ENCODE assay signal across 8 cellular contexts in the genomic region with DNA sequence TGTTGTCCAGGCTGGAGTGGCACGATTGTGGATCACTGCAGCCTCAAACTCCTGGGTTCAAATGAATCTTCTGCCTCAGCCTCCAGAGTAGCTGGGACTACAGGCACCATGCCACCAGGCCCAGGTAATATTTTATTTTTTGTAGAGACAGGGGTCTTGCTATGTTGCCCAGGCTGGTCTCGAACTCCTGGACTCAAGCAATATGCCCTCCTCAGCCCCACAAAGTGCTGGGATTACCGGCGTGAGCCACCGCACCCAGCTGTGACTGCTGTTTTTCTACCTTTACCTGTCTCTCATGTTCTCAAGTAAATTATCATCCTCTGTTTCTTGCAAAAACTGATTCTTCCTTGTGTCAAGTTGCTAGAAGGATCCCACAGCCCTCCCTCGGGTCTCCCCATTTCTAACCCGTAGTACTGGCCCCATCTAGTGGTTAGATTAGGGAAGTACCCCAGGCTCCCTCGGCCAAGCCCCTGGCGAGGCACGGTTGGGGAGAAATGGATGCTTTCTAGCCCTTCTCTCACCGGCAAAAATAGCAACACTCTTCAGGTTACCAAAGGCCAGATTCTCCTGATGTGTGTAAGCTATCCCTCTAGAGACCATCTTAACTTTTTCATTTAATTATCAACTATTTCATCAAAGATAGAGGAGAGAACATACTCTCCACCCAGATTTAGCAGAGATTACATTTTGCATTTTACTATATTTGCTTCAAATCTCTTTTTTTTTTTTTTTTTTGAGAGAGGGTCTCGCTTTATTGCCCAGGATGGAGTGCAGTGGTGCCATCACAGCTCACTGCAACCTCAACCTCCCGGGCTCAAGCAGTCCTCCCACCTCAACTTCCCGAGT. TPM values are rescaled to one million over a fixed set of nuclear protein-coding genes. Genes with fewer than 3 reads are reported as not detected.
DNase-seq lines count a peak whose midpoint lies in the region; ATAC-seq and TF ChIP-seq lines count a peak whose summit lies in the region.

No MANE protein-coding gene starts in this region.

- H3K9me2 ChIP-seq in Loucy (replicated peaks; ENCODE audit: low read depth, low read length) = no peaks in the 10 kb centered on the region
- no peaks in the 10 kb centered on the region for H3K9me2 ChIP-seq in SK-N-SH

- H3K27me3 ChIP-seq in Loucy (ENCODE audit: insufficient read depth, low read length, poor library complexity, severe bottlenecking) (no peaks in the 10 kb centered on the region), SK-N-SH (ENCODE audit: insufficient read depth) (no peaks in the 10 kb centered on the region; the same call in 1 of the 2 replicates), upper lobe of left lung (no peaks in the 10 kb centered on the region)

- CTCF ChIA-PET in SK-N-SH (lab: Yijun Ruan, JAX) = interaction anchor here (0.6 to 19.6 kb wide), 31 partner anchors 8 to 645 kb away, joined by 3 to 356 read pairs (median 5); partner anchors contain the start of genes ASB6, C9orf50 and TOR1B

- no peaks in the 10 kb centered on the region for H3K36me3 ChIP-seq in Loucy (ENCODE audit: insufficient read depth, low read length)
- no peaks in the 10 kb centered on the region for H3K36me3 ChIP-seq in SK-N-SH (replicated peaks in 1 of 2; ENCODE audit: control insufficient read depth in 1 of 2, insufficient read depth in 2 of 2, low read length in 1 of 2)
- H3K36me3 ChIP-seq in upper lobe of left lung = no peaks in the 10 kb centered on the region

- no peak overlapping the region for H3K9ac ChIP-seq in Loucy (ENCODE audit: low read depth, low read length, poor library complexity, severe bottlenecking)
- no peak overlapping the region for H3K9ac ChIP-seq in SK-N-SH

- H3K27ac Mint-ChIP-seq in glutamatergic neuron (ENCODE audit: unreplicated experiment) = peak overlapping the region; percentile 13

- TF ChIP-seq EP300 in SK-N-SH (IDR thresholded peaks at IDR 0.05; ENCODE audit: borderline replicate concordance in 1 of 2, low read depth in 1 of 2, low read length in 1 of 2) = no peak
- no peak for TF ChIP-seq EP300 in upper lobe of left lung (IDR thresholded peaks at IDR 0.05)

- H3K4me3 Mint-ChIP-seq in glutamatergic neuron (ENCODE audit: unreplicated experiment) = no peak overlapping the region

- TF ChIP-seq RAD21 in SK-N-SH (IDR thresholded peaks at IDR 0.05; ENCODE audit: low read length) = peak; percentile 99

- TF ChIP-seq POLR2A in upper lobe of left lung (IDR thresholded peaks at IDR 0.05) = no peak

- H3K4me2 ChIP-seq in Loucy (ENCODE audit: low read depth, low read length, poor library complexity, severe bottlenecking) = no peak overlapping the region
- H3K4me2 ChIP-seq in SK-N-SH = no peak overlapping the region

- TF ChIP-seq CTCF in Loucy (conservative IDR thresholded peaks at IDR 0.05; ENCODE audit: low read length) = peak; percentile 68
- TF ChIP-seq CTCF in SK-N-SH (IDR thresholded peaks at IDR 0.05) = peak; percentile 93
- TF ChIP-seq CTCF in glutamatergic neuron (IDR thresholded peaks at IDR 0.05; ENCODE audit: partially characterized antibody, unreplicated experiment) = peak; percentile 92
- TF ChIP-seq CTCF in upper lobe of left lung (IDR thresholded peaks at IDR 0.05) = peak; percentile 87 to 94 (median 90)

- H3K27me3 Mint-ChIP-seq in glutamatergic neuron (ENCODE audit: unreplicated experiment) = no peaks in the 10 kb centered on the region

- peaks cover 2% of the 10 kb centered on the region for H3K9me3 Mint-ChIP-seq in glutamatergic neuron (ENCODE audit: unreplicated experiment)

- H4K20me1 ChIP-seq in Loucy (ENCODE audit: insufficient read depth, low read length, poor library complexity, severe bottlenecking) (no peaks in the 10 kb centered on the region), SK-N-SH (ENCODE audit: insufficient read depth) (no peaks in the 10 kb centered on the region)

- ATAC-seq in upper lobe of left lung (ENCODE audit: low FRiP score in 2 of 2) = peak; percentile 92 to 95
- ATAC-seq in GM18873 (IDR thresholded peaks at IDR 0.05; ENCODE audit: low FRiP score, unreplicated experiment) = no peak

- 30% methylated on average over 14 of the region's 14 CpGs for WGBS in SK-N-SH (ENCODE audit: low lambda C conversion rate)
- WGBS in upper lobe of left lung, 2 donors = 36 to 38% methylated on average over 14 of the region's 14 CpGs

- H3F3A ChIP-seq in Loucy (ENCODE audit: low read depth) (no peaks in the 10 kb centered on the region), SK-N-SH (replicated peaks; ENCODE audit: insufficient read depth) (no peaks in the 10 kb centered on the region)

- H3K79me2 ChIP-seq in Loucy (ENCODE audit: insufficient read depth, low read length) = no peaks in the 10 kb centered on the region
- no peaks in the 10 kb centered on the region for H3K79me2 ChIP-seq in SK-N-SH (ENCODE audit: insufficient read depth)

- no peaks in the 10 kb centered on the region for H3K4me1 Mint-ChIP-seq in glutamatergic neuron (ENCODE audit: low read depth, unreplicated experiment)

- POLR2A ChIA-PET in SK-N-SH (lab: Yijun Ruan, JAX) = interaction anchor here (0.6 kb wide), 2 partner anchors 145 to 179 kb away, joined by 4 read pairs; no protein-coding TSS in a partner anchor

- intact Hi-C loops in posterior cingulate gyrus (cut with DNase I) = loop anchor here (1.0 to 5.0 kb wide), 3 partner anchors 46 to 646 kb away; partner anchors contain the start of gene ASB6

- DNase-seq in ELF-1 (ENCODE audit: low read depth, low spot score) (peak; percentile 84), SK-N-SH (peak; percentile 91), glutamatergic neuron (peak; percentile 76), posterior cingulate gyrus (peak; percentile 33 to 93 (median 70)), upper lobe of left lung (peak in 1 of 2 donors; percentile 71)
- DNase-seq in activated naive CD4-positive, alpha-beta T cell treated with Interleukin-2 at 50 U/mL for 16 hours = peak; percentile 76

- H3K4me1 ChIP-seq in Loucy (ENCODE audit: insufficient read depth, low read length, poor library complexity, severe bottlenecking) (no peaks in the 10 kb centered on the region), SK-N-SH (ENCODE audit: control insufficient read depth in 1 of 2, insufficient read depth in 2 of 2, low read depth in 1 of 2, low read length in 1 of 2) (no peaks in the 10 kb centered on the region), upper lobe of left lung (no peaks in the 10 kb centered on the region)

- H3K27ac ChIP-seq in SK-N-SH (ENCODE audit: low read depth in 2 of 2, low read length in 1 of 2) (no peak overlapping the region), upper lobe of left lung (no peak overlapping the region)

- H3K9me3 ChIP-seq in Loucy (ENCODE audit: insufficient read depth, low read depth, low read length) (no peaks in the 10 kb centered on the region), SK-N-SH (no peaks in the 10 kb centered on the region), upper lobe of left lung (no peaks in the 10 kb centered on the region)

- H2AFZ ChIP-seq in Loucy (ENCODE audit: low read length) (no peak overlapping the region), SK-N-SH (ENCODE audit: low read depth) (no peak overlapping the region)

- no peak overlapping the region for H3K4me3 ChIP-seq in Loucy (ENCODE audit: low read length, poor library complexity, severe bottlenecking)
- H3K4me3 ChIP-seq in SK-N-SH (ENCODE audit: low read depth in 2 of 2, low read length in 1 of 2) = no peak overlapping the region
- H3K4me3 ChIP-seq in upper lobe of left lung = no peak overlapping the region

- no peaks in the 10 kb centered on the region for H3K36me3 Mint-ChIP-seq in glutamatergic neuron (ENCODE audit: unreplicated experiment)

TF ChIP-seq in SK-N-SH, 30 proteins besides CTCF, POLR2A, EP300 and RAD21:
- TF ChIP-seq MEF2A (IDR thresholded peaks at IDR 0.05; ENCODE audit: borderline replicate concordance, low read depth) = no peak
- no peak for TF ChIP-seq GABPA (IDR thresholded peaks at IDR 0.05; ENCODE audit: low read depth)
- peak; percentile 97 for TF ChIP-seq SMC3 (IDR thresholded peaks at IDR 0.05; ENCODE audit: low read depth, low read length)
- no peak for TF ChIP-seq ELF1 (IDR thresholded peaks at IDR 0.05)
- TF ChIP-seq MXI1 (IDR thresholded peaks at IDR 0.05; ENCODE audit: low read depth, low read length) = no peak
- TF ChIP-seq TCF12 (IDR thresholded peaks at IDR 0.05) = no peak
- no peak for TF ChIP-seq NFIC (IDR thresholded peaks at IDR 0.05; ENCODE audit: borderline replicate concordance)
TF ChIP-seq in SK-N-SH: peak in this region for 1.

RNA-seq across cellular contexts. Expression of gene TOR1B, which starts 19.2 kb away (rescaled TPM):
- 37.4 and 50.2 TPM in 2 replicates for polyA plus RNA-seq in SK-N-SH (2012; rRNA removed)
- polyA plus RNA-seq in SK-N-SH (2012; cell fraction: cytosol; rRNA removed) = 38.1 and 42.5 TPM in 2 replicates
- 42.4 and 57.4 TPM in 2 replicates for polyA plus RNA-seq in SK-N-SH (2012; cell fraction: nucleus; rRNA removed)
- total RNA-seq in glutamatergic neuron (ENCODE audit: unreplicated experiment) (33.5 TPM), upper lobe of left lung (10 to 100 TPM; 13.0 to 37.4 (median 25.0) TPM)

RNA-seq across cellular contexts. Expression of gene PTGES, which starts 30.9 kb away (rescaled TPM):
- polyA plus RNA-seq in SK-N-SH (2012; rRNA removed) = 3.2 and 5.2 TPM in 2 replicates
- polyA plus RNA-seq in SK-N-SH (2012; cell fraction: cytosol; rRNA removed) = 3.2 and 4.2 TPM in 2 replicates
- 0.79 and 1.1 TPM in 2 replicates for polyA plus RNA-seq in SK-N-SH (2012; cell fraction: nucleus; rRNA removed)
- 1.0 TPM for total RNA-seq in glutamatergic neuron (ENCODE audit: unreplicated experiment)
- total RNA-seq in upper lobe of left lung = 1 to 10 TPM in 5 of 6 donors, under 1 TPM in 1; 0.76 to 4.2 (median 2.5) TPM

RNA-seq across cellular contexts. Expression of gene TOR1A, which starts 40.2 kb away (rescaled TPM):
- 85.3 and 120 TPM in 2 replicates for polyA plus RNA-seq in SK-N-SH (2012; rRNA removed)
- 96.1 and 107 TPM in 2 replicates for polyA plus RNA-seq in SK-N-SH (2012; cell fraction: cytosol; rRNA removed)
- 41.4 and 53.5 TPM in 2 replicates for polyA plus RNA-seq in SK-N-SH (2012; cell fraction: nucleus; rRNA removed)
- total RNA-seq in glutamatergic neuron (ENCODE audit: unreplicated experiment) (42.3 TPM), upper lobe of left lung (10 to 100 TPM; 15.6 to 56.5 (median 34.7) TPM)

RNA-seq across cellular contexts. Expression of gene C9orf78, which starts 51.3 kb away (rescaled TPM):
- polyA plus RNA-seq in SK-N-SH (2012; rRNA removed) = 59.2 and 70.8 TPM in 2 replicates
- 95.1 and 121 TPM in 2 replicates for polyA plus RNA-seq in SK-N-SH (2012; cell fraction: cytosol; rRNA removed)
- 9.8 and 19.0 TPM in 2 replicates for polyA plus RNA-seq in SK-N-SH (2012; cell fraction: nucleus; rRNA removed)
- total RNA-seq in glutamatergic neuron (ENCODE audit: unreplicated experiment) (46.1 TPM), upper lobe of left lung (10 to 100 TPM; 17.8 to 66.6 (median 36.5) TPM)

RNA-seq across cellular contexts. Expression of gene USP20, which starts 51.5 kb away (rescaled TPM):
- 17.7 and 22.5 TPM in 2 replicates for polyA plus RNA-seq in SK-N-SH (2012; rRNA removed)
- polyA plus RNA-seq in SK-N-SH (2012; cell fraction: cytosol; rRNA removed) = 5.7 and 9.7 TPM in 2 replicates
- polyA plus RNA-seq in SK-N-SH (2012; cell fraction: nucleus; rRNA removed) = 74.9 and 88.3 TPM in 2 replicates
- 93.5 TPM for total RNA-seq in glutamatergic neuron (ENCODE audit: unreplicated experiment)
- total RNA-seq in upper lobe of left lung = 10 to 100 TPM; 17.3 to 75.4 (median 26.2) TPM
